ENCODE assay signal across 8 cellular contexts in the genomic region with DNA sequence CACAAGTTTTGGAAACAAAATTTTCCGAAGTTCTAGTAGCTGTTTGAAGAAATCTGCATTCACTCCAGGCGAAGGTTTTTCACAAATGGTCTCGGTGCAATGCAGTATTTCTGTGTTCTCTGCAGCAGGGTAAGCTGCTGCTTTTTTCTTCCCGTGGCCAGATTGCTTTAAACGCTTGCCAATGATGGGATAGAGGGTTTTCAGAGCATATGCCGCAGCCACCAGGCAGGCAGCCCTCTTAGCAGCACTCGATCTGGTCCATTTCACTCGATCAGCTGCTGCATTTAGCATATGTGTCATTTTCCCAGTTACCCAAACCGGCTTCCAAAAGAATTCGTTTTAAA. TPM values are rescaled to one million over a fixed set of nuclear protein-coding genes. Genes with fewer than 3 reads are reported as not detected.
DNase-seq lines count a peak whose midpoint lies in the region; ATAC-seq and TF ChIP-seq lines count a peak whose summit lies in the region.

No MANE protein-coding gene starts in this region.

- TF ChIP-seq CTCF in thoracic aorta (IDR thresholded peaks at IDR 0.05) = no peak

- H3K36me3 ChIP-seq in ES-I3 (ENCODE audit: insufficient read depth, low read length) (no peaks in the 10 kb centered on the region), thoracic aorta (no peaks in the 10 kb centered on the region)

- no peaks in the 10 kb centered on the region for H3K9me3 ChIP-seq in ES-I3 (ENCODE audit: control insufficient read depth, insufficient read depth, low read length)
- no peaks in the 10 kb centered on the region for H3K9me3 ChIP-seq in iPS-18c (ENCODE audit: control insufficient read depth, insufficient read depth, low read length)
- no peaks in the 10 kb centered on the region for H3K9me3 ChIP-seq in thoracic aorta

- H3K9me3 Mint-ChIP-seq in activated naive CD4-positive, alpha-beta T cell treated with anti-CD3 and anti-CD28 coated beads, Interleukin-2, amount 10 ng/mL, durations not matched to agents 7 days and 5 days = no peaks in the 10 kb centered on the region
- no peaks in the 10 kb centered on the region for H3K9me3 Mint-ChIP-seq in T-helper 2 cell treated with Interferon-gamma antibody and Interleukin-4, amounts not matched to agents 5 μg/mL and 100 μg/mL, for 36 hours

- H3K9ac ChIP-seq in ES-I3 (ENCODE audit: low read depth, low read length) = peak overlapping the region; percentile 45; the same call in 1 of the 2 replicates

- peaks cover 26% of the 10 kb centered on the region for H3K36me3 Mint-ChIP-seq in activated naive CD4-positive, alpha-beta T cell treated with anti-CD3 and anti-CD28 coated beads, Interleukin-2, amount 10 ng/mL, durations not matched to agents 7 days and 5 days
- peaks cover 20% of the 10 kb centered on the region for H3K36me3 Mint-ChIP-seq in T-helper 2 cell treated with Interferon-gamma antibody and Interleukin-4, amounts not matched to agents 5 μg/mL and 100 μg/mL, for 36 hours (ENCODE audit: low read depth)

- H3K4me3 ChIP-seq in Jurkat, Clone E6-1 (ENCODE audit: low read length) = peak overlapping the region; percentile 51
- H3K4me3 ChIP-seq in iPS-18c (ENCODE audit: insufficient read depth, low read depth, low read length) (peak overlapping the region; percentile 54; the same call in 1 of the 2 replicates), thoracic aorta (peak overlapping the region; percentile 84)

- H3K4me1 Mint-ChIP-seq in activated naive CD4-positive, alpha-beta T cell treated with anti-CD3 and anti-CD28 coated beads, Interleukin-2, amount 10 ng/mL, durations not matched to agents 7 days and 5 days = peaks cover 28% of the 10 kb centered on the region
- peaks cover 29% of the 10 kb centered on the region for H3K4me1 Mint-ChIP-seq in T-helper 2 cell treated with Interferon-gamma antibody and Interleukin-4, amounts not matched to agents 5 μg/mL and 100 μg/mL, for 36 hours (ENCODE audit: low read depth)

- CTCF ChIA-PET in activated naive CD4-positive, alpha-beta T cell treated with anti-CD3 and anti-CD28 coated beads, Interleukin-2, amount 10 ng/mL, durations not matched to agents 7 days and 5 days (lab: Charles Lee) = interaction anchor here (0.7 to 2.6 kb wide), 9 partner anchors 8 to 177 kb away, joined by 3 to 18 read pairs (median 5); partner anchors contain the start of gene KIF21A

- H3K4me1 ChIP-seq in ES-I3 (ENCODE audit: insufficient read depth, low read length) = no peaks in the 10 kb centered on the region
- peaks cover 2 to 13% of the 10 kb centered on the region in 2 donors for H3K4me1 ChIP-seq in thoracic aorta (ENCODE audit: control insufficient read depth in 1 of 2, low read depth in 2 of 2)

- peak; percentile 13 for ATAC-seq in GM21529 (IDR thresholded peaks at IDR 0.05; ENCODE audit: unreplicated experiment)
- no peak for ATAC-seq in thoracic aorta (ENCODE audit: insufficient number of reproducible peaks, low FRiP score, low read depth)

- H3K27ac ChIP-seq in thoracic aorta = peak overlapping the region; percentile 69 to 71

- no peak for DNase-seq in Jurkat, Clone E6-1 (ENCODE audit: low read depth, low spot score)
- DNase-seq in activated naive CD4-positive, alpha-beta T cell treated with anti-CD3 and anti-CD28 coated beads, Interleukin-2, amount 10 ng/mL, durations not matched to agents 7 days and 5 days = peak; percentile 58
- no peak for DNase-seq in thoracic aorta (ENCODE audit: low spot score)
- DNase-seq in OCI-M2 (lab: John Stamatoyannopoulos, UW; ENCODE audit: unreplicated experiment) = no peak
- DNase-seq in T-helper 2 cell treated with Interferon-gamma antibody and Interleukin-4, amounts not matched to agents 5 μg/mL and 100 μg/mL, for 36 hours (ENCODE audit: low spot score) = no peak

- no peak overlapping the region for H3K4me3 Mint-ChIP-seq in activated naive CD4-positive, alpha-beta T cell treated with anti-CD3 and anti-CD28 coated beads, Interleukin-2, amount 10 ng/mL, durations not matched to agents 7 days and 5 days
- H3K4me3 Mint-ChIP-seq in T-helper 2 cell treated with Interferon-gamma antibody and Interleukin-4, amounts not matched to agents 5 μg/mL and 100 μg/mL, for 36 hours = no peak overlapping the region

- H3K27me3 Mint-ChIP-seq in activated naive CD4-positive, alpha-beta T cell treated with anti-CD3 and anti-CD28 coated beads, Interleukin-2, amount 10 ng/mL, durations not matched to agents 7 days and 5 days = no peaks in the 10 kb centered on the region
- no peaks in the 10 kb centered on the region for H3K27me3 Mint-ChIP-seq in T-helper 2 cell treated with Interferon-gamma antibody and Interleukin-4, amounts not matched to agents 5 μg/mL and 100 μg/mL, for 36 hours (ENCODE audit: low read depth)

- H3K27ac Mint-ChIP-seq in activated naive CD4-positive, alpha-beta T cell treated with anti-CD3 and anti-CD28 coated beads, Interleukin-2, amount 10 ng/mL, durations not matched to agents 7 days and 5 days = no peak overlapping the region
- no peak overlapping the region for H3K27ac Mint-ChIP-seq in T-helper 2 cell treated with Interferon-gamma antibody and Interleukin-4, amounts not matched to agents 5 μg/mL and 100 μg/mL, for 36 hours

- no peaks in the 10 kb centered on the region for H3K27me3 ChIP-seq in thoracic aorta (replicated peaks; ENCODE audit: insufficient read depth)

RNA-seq across cellular contexts. Expression of gene ABCD2, which starts 0.3 kb away (rescaled TPM):
- polyA plus RNA-seq in Jurkat, Clone E6-1 (2012; ENCODE audit: insufficient read depth, insufficient read length) = 0.18 TPM
- 1 to 10 TPM in 1 of 2 donors, under 1 TPM in 1; 0.71 to 1.1 TPM for total RNA-seq in thoracic aorta
